ENCODE assay signal across 8 cellular contexts in genomic region chr17:32445075-32445427, GRCh38. TPM values are rescaled to one million over a fixed set of nuclear protein-coding genes. Genes with fewer than 3 reads are reported as not detected.
DNase-seq lines count a peak whose midpoint lies in the region; ATAC-seq and TF ChIP-seq lines count a peak whose summit lies in the region.

No MANE protein-coding gene starts in this region.

- peaks cover 13% of the 10 kb centered on the region for H3K27me3 Mint-ChIP-seq in T-helper 2 cell treated with Interferon-gamma antibody and Interleukin-4, amounts not matched to agents 5 μg/mL and 100 μg/mL, for 36 hours (ENCODE audit: low read depth)

- peaks cover 10% of the 10 kb centered on the region for H3K4me1 ChIP-seq in colonic mucosa

- ATAC-seq in GM18508 (IDR thresholded peaks at IDR 0.05; ENCODE audit: insufficient read depth, unreplicated experiment) (peak; percentile 7), HG03066 (IDR thresholded peaks at IDR 0.05; ENCODE audit: low read depth, unreplicated experiment) (peak; percentile 12)

- H3K36me3 ChIP-seq in colonic mucosa: no peaks in the 10 kb centered on the region

- H3K27ac ChIP-seq in colonic mucosa: peak overlapping the region; percentile 47

- DNase-seq in T-helper 2 cell treated with Interferon-gamma antibody and Interleukin-4, amounts not matched to agents 5 μg/mL and 100 μg/mL, for 36 hours (ENCODE audit: low spot score): peak; percentile 42
- DNase-seq in colonic mucosa (peak; percentile 52), lower leg skin (ENCODE audit: low spot score in 2 of 2) (no peak), SKM-1 treated with dmso at 0.1 percent for 144 hours (lab: John Stamatoyannopoulos, UW; ENCODE audit: unreplicated experiment) (no peak), GF-D8 (lab: John Stamatoyannopoulos, UW) (no peak)
- DNase-seq in stimulated activated CD4-positive, alpha-beta T cell treated with anti-CD3 and anti-CD28 coated beads, TNF-alpha, amount 100 ng/mL, for 48 hours (ENCODE audit: low read depth in 3 of 3): peak; percentile 14 to 21 (median 16)

- H3K36me3 Mint-ChIP-seq in T-helper 2 cell treated with Interferon-gamma antibody and Interleukin-4, amounts not matched to agents 5 μg/mL and 100 μg/mL, for 36 hours (ENCODE audit: low read depth): peaks cover 28% of the 10 kb centered on the region

- no peaks in the 10 kb centered on the region for H3K9me3 ChIP-seq in colonic mucosa

- peak overlapping the region; percentile 85 for H3K27ac Mint-ChIP-seq in T-helper 2 cell treated with Interferon-gamma antibody and Interleukin-4, amounts not matched to agents 5 μg/mL and 100 μg/mL, for 36 hours

- no peaks in the 10 kb centered on the region for H3K27me3 ChIP-seq in colonic mucosa

- peak overlapping the region; percentile 64 to 93 for H3K9ac ChIP-seq in colonic mucosa (ENCODE audit: low read depth in 2 of 2, low read length in 2 of 2)

- intact Hi-C loops in colonic mucosa (cut with DNase I) (loop anchor here (10.0 kb wide), 1 partner anchor 100 kb away; the partner anchor contains the start of gene C17orf75), lower leg skin (cut with DNase I; ENCODE audit: low total_unique reads) (no loop called here)

- peak overlapping the region; percentile 90 for H3K4me3 Mint-ChIP-seq in T-helper 2 cell treated with Interferon-gamma antibody and Interleukin-4, amounts not matched to agents 5 μg/mL and 100 μg/mL, for 36 hours

- peaks cover 39% of the 10 kb centered on the region for H3K4me1 Mint-ChIP-seq in T-helper 2 cell treated with Interferon-gamma antibody and Interleukin-4, amounts not matched to agents 5 μg/mL and 100 μg/mL, for 36 hours (ENCODE audit: low read depth)

- WGBS in lower leg skin, 2 donors: 0 to 1% methylated on average over 15 of the region's 15 CpGs

- TF ChIP-seq CTCF in colonic mucosa (IDR thresholded peaks at IDR 0.05) (no peak), lower leg skin (IDR thresholded peaks at IDR 0.05) (no peak)

- no peak for TF ChIP-seq POLR2A in lower leg skin (IDR thresholded peaks at IDR 0.05)

- H3K9me3 Mint-ChIP-seq in T-helper 2 cell treated with Interferon-gamma antibody and Interleukin-4, amounts not matched to agents 5 μg/mL and 100 μg/mL, for 36 hours: no peaks in the 10 kb centered on the region

- H3K4me3 ChIP-seq in colonic mucosa (peak overlapping the region; percentile 86), lower leg skin (ENCODE audit: low read depth, poor library complexity, severe bottlenecking) (peak overlapping the region; percentile 93)

RNA-seq across cellular contexts. Expression of gene PSMD11, which starts 0.7 kb away (rescaled TPM):
- total RNA-seq in colonic mucosa: 100 to 1,000 TPM in 1 of 2 donors, 10 to 100 TPM in 1; 81.2 to 117 TPM
- total RNA-seq in lower leg skin: 10 to 100 TPM; 44.2 to 77.0 (median 54.2) TPM

RNA-seq across cellular contexts. Expression of gene CDK5R1, which starts 41.7 kb away (rescaled TPM):
- total RNA-seq in colonic mucosa: 1 to 10 TPM in 1 of 2 donors, under 1 TPM in 1; 0.98 to 1.4 TPM
- 1 to 10 TPM; 3.3 to 5.8 (median 5.0) TPM for total RNA-seq in lower leg skin

Comparison
In these comparisons a context has a peak if more than half of its experiments do, and no peak if none do; other contexts are left out.
1. DNase-seq: peak in T-helper 2 cell treated with Interferon-gamma antibody and Interleukin-4, amounts not matched to agents 5 μg/mL and 100 μg/mL, for 36 hours (single experiment), colonic mucosa (single experiment) and stimulated activated CD4-positive, alpha-beta T cell treated with anti-CD3 and anti-CD28 coated beads, TNF-alpha, amount 100 ng/mL, for 48 hours (3 of 3); none in lower leg skin (0 of 2), SKM-1 treated with dmso at 0.1 percent for 144 hours (single experiment) and GF-D8 (single experiment).